In genomic region chr1:186736971-186737685, GRCh38 we compare ENCODE assay signal across 24 cellular contexts. TPM values are rescaled to one million over a fixed set of nuclear protein-coding genes. Genes with fewer than 3 reads are reported as not detected.
DNase-seq lines count a peak whose midpoint lies in the region; ATAC-seq, FAIRE-seq and TF ChIP-seq lines count a peak whose summit lies in the region.
"Had no signal": no experiment of that assay in that cellular context is flagged by ENCODE, and none has a peak within 500 bp of the region (broad histone marks: within the 10 kb centered on the region; RNA-seq: fewer than 3 reads in every experiment).

No MANE protein-coding gene starts in this region.

- H3K27ac ChIP-seq in mammary epithelial cell (ENCODE audit: insufficient read depth, low read depth, low read length) (peak overlapping the region; percentile 76), breast epithelium (no peak overlapping the region), keratinocyte (ENCODE audit: control insufficient read depth, insufficient read depth, low read length) (peak overlapping the region; percentile 62), right cardiac atrium (ENCODE audit: low read length) (no peak overlapping the region)
- H3K27ac ChIP-seq: 22Rv1, A549, C4-2B had no signal

- TF ChIP-seq CTCF in mammary epithelial cell (conservative IDR thresholded peaks at IDR 0.05 in 1 of 2, IDR thresholded peaks at IDR 0.05 in 1 of 2; ENCODE audit: extremely low read depth in 1 of 2, insufficient read depth in 1 of 2, low read depth in 1 of 2, low read length in 2 of 2) (no peak), breast epithelium (IDR thresholded peaks at IDR 0.05) (no peak), bronchial epithelial cell (IDR thresholded peaks at IDR 0.05; ENCODE audit: insufficient read depth, low read length, severe bottlenecking) (no peak), keratinocyte (optimal IDR thresholded peaks at IDR 0.05 in 1 of 3, IDR thresholded peaks at IDR 0.05 in 1 of 3, conservative IDR thresholded peaks at IDR 0.05 in 1 of 3; ENCODE audit: extremely low read depth in 1 of 3, insufficient read depth in 2 of 3, low read length in 3 of 3) (no peak)

- 32% methylated on average over 4 of the region's 4 CpGs for WGBS in mammary epithelial cell (ENCODE audit: low coverage, missing lambda C conversion rate)
- 93% methylated on average over 4 of the region's 4 CpGs for WGBS in right cardiac atrium

- no peaks in the 10 kb centered on the region for H4K20me1 ChIP-seq in mammary epithelial cell (ENCODE audit: insufficient read depth, low read length)
- no peaks in the 10 kb centered on the region for H4K20me1 ChIP-seq in keratinocyte (ENCODE audit: control insufficient read depth, extremely low read depth, insufficient read depth, low read length)

- DNase-seq in mammary epithelial cell (peak; percentile 70), breast epithelium (ENCODE audit: low spot score in 2 of 2) (no peak), bronchial epithelial cell (ENCODE audit: low read depth) (peak; percentile 97), keratinocyte (ENCODE audit: low read depth, low spot score) (peak; percentile 62), right cardiac atrium (no peak), GM19238 (ENCODE audit: insufficient read length, low spot score) (no peak)
- DNase-seq: AML-193; Caco-2; CD4-positive, alpha-beta T cell; DMS153; DMS79; GDM1; GOT3; H7; HFFc6; KG1 had no signal

- H3K9ac ChIP-seq in mammary epithelial cell (ENCODE audit: insufficient read depth, low read length) (no peak overlapping the region), keratinocyte (ENCODE audit: control insufficient read depth, extremely low read depth, insufficient read depth, low read length) (no peak overlapping the region)

- no peaks in the 10 kb centered on the region for H3K9me1 ChIP-seq in keratinocyte (ENCODE audit: control insufficient read depth, extremely low read depth, insufficient read depth, low read length)

- H3K4me2 ChIP-seq in mammary epithelial cell (ENCODE audit: insufficient read depth, low read depth, low read length) = peak overlapping the region; percentile 27
- peak overlapping the region; percentile 71 for H3K4me2 ChIP-seq in keratinocyte (ENCODE audit: control insufficient read depth, extremely low read depth, insufficient read depth, low read depth, low read length)
- H3K4me2 ChIP-seq: A549 had no signal

- CTCF ChIA-PET in mammary epithelial cell (lab: Charles Lee; ENCODE audit: low non-redundant PET) = no interaction called here

- H3K4me1 ChIP-seq in mammary epithelial cell (ENCODE audit: insufficient read depth, low read length) = peaks cover 34% of the 10 kb centered on the region
- no peaks in the 10 kb centered on the region for H3K4me1 ChIP-seq in breast epithelium
- peaks cover 39% of the 10 kb centered on the region for H3K4me1 ChIP-seq in keratinocyte (ENCODE audit: control insufficient read depth, extremely low read depth, insufficient read depth, low read length)
- no peaks in the 10 kb centered on the region for H3K4me1 ChIP-seq in right cardiac atrium (ENCODE audit: control insufficient read depth, insufficient read depth, low read length)
- H3K4me1 ChIP-seq: Caco-2 had no signal

- H3K36me3 ChIP-seq in mammary epithelial cell (ENCODE audit: insufficient read depth, low read length) (no peaks in the 10 kb centered on the region), breast epithelium (no peaks in the 10 kb centered on the region), bronchial epithelial cell (ENCODE audit: control insufficient read depth, insufficient read depth, low read length) (no peaks in the 10 kb centered on the region), keratinocyte (ENCODE audit: control insufficient read depth in 2 of 2, extremely low read depth in 1 of 2, insufficient read depth in 2 of 2, low read length in 2 of 2) (no peaks in the 10 kb centered on the region)

- H3K9me3 ChIP-seq in mammary epithelial cell (replicated peaks; ENCODE audit: insufficient read depth, low read length) (no peaks in the 10 kb centered on the region), breast epithelium (no peaks in the 10 kb centered on the region), keratinocyte (ENCODE audit: control insufficient read depth, low read depth, low read length) (no peaks in the 10 kb centered on the region), right cardiac atrium (ENCODE audit: control insufficient read depth, low read length) (peaks cover 2% of the 10 kb centered on the region)
- H3K9me3 ChIP-seq: A549, Caco-2 had no signal

- H3K27me3 ChIP-seq in mammary epithelial cell (ENCODE audit: insufficient read depth, low read length) (no peaks in the 10 kb centered on the region), breast epithelium (no peaks in the 10 kb centered on the region), bronchial epithelial cell (ENCODE audit: control insufficient read depth, insufficient read depth, low read length) (no peaks in the 10 kb centered on the region), keratinocyte (ENCODE audit: control insufficient read depth, extremely low read depth, insufficient read depth, low read length) (no peaks in the 10 kb centered on the region), right cardiac atrium (ENCODE audit: control insufficient read depth, insufficient read depth) (no peaks in the 10 kb centered on the region)

- in situ Hi-C loops in mammary epithelial cell (cut with MboI; ENCODE audit: low sequenced_read_pairs in 2 of 2) = no loop called here

- TF ChIP-seq POLR2A in breast epithelium (IDR thresholded peaks at IDR 0.05) = no peak

- TSS peak; percentile 8 for BruUV-seq in mammary epithelial cell (replicated peaks; lab: Mats Ljungman, UMichigan)

- intact Hi-C loops in mammary epithelial cell (cut with micrococcal nuclease) (loop anchor here (1.0 kb wide), 1 partner anchor 13 kb away; no protein-coding TSS in a partner anchor), breast epithelium (cut with DNase I; ENCODE audit: low total_unique reads) (no loop called here), right cardiac atrium (cut with DNase I) (no loop called here)

- dilution Hi-C loops in mammary epithelial cell (cut with HindIII; ENCODE audit: low sequenced_read_pairs) (no loop called here), keratinocyte (cut with MboI; ENCODE audit: extremely low pct_ligation_motif_present, low sequenced_read_pairs) (no loop called here)

- H2AFZ ChIP-seq in mammary epithelial cell (ENCODE audit: low read depth, low read length) (no peak overlapping the region), keratinocyte (ENCODE audit: control insufficient read depth, low read length) (peak overlapping the region; percentile 7)

- H3K79me2 ChIP-seq in mammary epithelial cell (ENCODE audit: insufficient read depth, low read length) (no peaks in the 10 kb centered on the region), keratinocyte (ENCODE audit: control insufficient read depth, insufficient read depth, low read length) (no peaks in the 10 kb centered on the region)

- FAIRE-seq in bronchial epithelial cell (lab: Jason Lieb, UNC) = no peak
- peak; percentile 87 for FAIRE-seq in keratinocyte (lab: Jason Lieb, UNC)
- FAIRE-seq: A549, GM12892, GM18507, HepG2 had no signal

- no peak overlapping the region for H3K4me3 ChIP-seq in mammary epithelial cell (replicated peaks in 1 of 3; ENCODE audit: insufficient read depth in 1 of 3, low read depth in 2 of 3, low read length in 3 of 3)
- no peak overlapping the region for H3K4me3 ChIP-seq in breast epithelium
- H3K4me3 ChIP-seq in bronchial epithelial cell (ENCODE audit: low read depth, low read length) = no peak overlapping the region
- peak overlapping the region in 2 of 3 experiments; percentile 2 for H3K4me3 ChIP-seq in keratinocyte (ENCODE audit: control insufficient read depth in 2 of 3, extremely low read depth in 1 of 3, insufficient read depth in 2 of 3, low read depth in 1 of 3, low read length in 3 of 3)
- H3K4me3 ChIP-seq in right cardiac atrium (ENCODE audit: low read length) = no peak overlapping the region
- H3K4me3 ChIP-seq: A549 had no signal

- ATAC-seq in HG02970 (IDR thresholded peaks at IDR 0.05; ENCODE audit: low FRiP score, unreplicated experiment) = no peak
- ATAC-seq in right cardiac atrium = no peak
- ATAC-seq: A549, HCT116, HepG2 had no signal

RNA-seq across cellular contexts. Expression of gene PTGS2, which starts 56.9 kb away (rescaled TPM):
- total RNA-seq in mammary epithelial cell (100 to 1,000 TPM in 1 of 2 donors, 10 to 100 TPM in 1; 11.7 to 304 TPM), breast epithelium (1 to 10 TPM; 1.3 to 7.6 (median 1.6) TPM), bronchial epithelial cell (13.6 and 22.1 TPM in 2 replicates), right cardiac atrium (1 to 10 TPM; 2.6 to 8.4 (median 6.5) TPM)
- polyA plus RNA-seq in mammary epithelial cell (13.5 TPM), keratinocyte (36.9 to 222 TPM (median 117 TPM) in 3 replicates), right cardiac atrium (2.3 TPM)
- polyA minus RNA-seq in mammary epithelial cell (17.1 TPM), keratinocyte (34.1 to 277 TPM (median 173 TPM) in 3 replicates)
- 14.7 TPM for polyA plus RNA-seq in keratinocyte (2011; ENCODE audit: low read depth)
- 32.7 and 53.3 TPM in 2 replicates for polyA plus RNA-seq in keratinocyte (2011; cell fraction: cytosol; rRNA removed)
- 344 and 399 TPM in 2 replicates for polyA plus RNA-seq in keratinocyte (2011; cell fraction: nucleus; rRNA removed)
- polyA plus RNA-seq in keratinocyte (2012; ENCODE audit: low replicate concordance) = 19.7 and 36.8 TPM in 2 replicates
- polyA minus RNA-seq in keratinocyte (2011; cell fraction: cytosol; rRNA and poly(A)+ RNA removed) = 101 TPM
- polyA minus RNA-seq in keratinocyte (2011; cell fraction: nucleus; rRNA and poly(A)+ RNA removed) = 337 and 687 TPM in 2 replicates
- total RNA-seq: HepG2 had no signal
- polyA plus RNA-seq: HepG2 had no signal

Comparison
In these comparisons a context has a peak if more than half of its experiments do, and no peak if none do; other contexts are left out.
1. DNase-seq: peak in mammary epithelial cell (single experiment), bronchial epithelial cell (single experiment) and keratinocyte (single experiment); none in breast epithelium (0 of 2), right cardiac atrium (0 of 3) and GM19238 (single experiment).
2. H3K27ac ChIP-seq: peak in mammary epithelial cell (single experiment) and keratinocyte (single experiment); none in breast epithelium (0 of 2) and right cardiac atrium (single experiment).
3. H3K4me3 ChIP-seq: peak in keratinocyte (2 of 3); none in mammary epithelial cell (0 of 3), breast epithelium (0 of 3), bronchial epithelial cell (single experiment) and right cardiac atrium (single experiment).